8 cellular contexts compared by ENCODE assay signal in the genomic region with DNA sequence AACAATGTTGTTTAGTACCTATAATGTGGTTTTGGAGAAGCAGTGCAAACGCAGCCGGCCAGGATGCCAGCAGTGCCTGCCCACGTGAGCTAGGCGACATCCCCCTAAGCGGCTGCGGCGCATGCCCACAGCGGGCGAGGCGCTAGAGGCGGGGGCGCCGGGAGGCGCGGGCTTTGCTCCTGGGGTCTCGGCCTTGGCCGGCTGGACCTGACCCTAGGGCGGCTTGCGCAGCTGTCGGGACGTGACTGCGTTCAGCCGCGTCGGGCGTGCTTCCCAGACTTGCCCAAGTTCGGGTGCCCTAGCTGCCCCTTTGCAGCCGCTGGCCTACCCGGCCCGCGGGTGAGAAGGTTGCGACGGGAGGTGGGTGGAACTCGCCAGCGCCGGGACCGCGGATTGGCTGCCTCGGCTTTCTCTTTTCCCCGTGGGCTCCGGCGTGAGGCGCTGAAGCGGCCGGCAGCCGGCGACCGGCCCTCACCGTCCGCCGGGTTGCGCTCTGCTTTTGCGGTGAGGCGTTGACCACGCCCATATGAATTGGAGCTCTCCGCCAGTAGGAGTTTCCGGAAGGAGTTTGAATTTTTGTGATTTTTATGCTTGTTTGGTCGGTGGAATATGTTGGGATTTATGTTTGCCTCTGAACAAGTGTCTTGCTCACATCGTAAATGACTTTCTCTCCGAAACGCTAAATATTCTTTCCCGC. TPM values are rescaled to one million over a fixed set of nuclear protein-coding genes. Genes with fewer than 3 reads are reported as not detected.
DNase-seq lines count a peak whose midpoint lies in the region; ATAC-seq and TF ChIP-seq lines count a peak whose summit lies in the region.

A gene (plus strand): TSS at position 122 of the 697 bp plus-strand sequence. CDS start 599 bp downstream, outside the sequence.

- ATAC-seq in GM21619 (IDR thresholded peaks at IDR 0.05; ENCODE audit: unreplicated experiment) (peak; percentile 89), esophagus mucosa (peak; percentile 97)

- peaks cover 41% of the 10 kb centered on the region for H3K4me1 Mint-ChIP-seq in activated T-cell treated with anti-CD3 and anti-CD28 coated beads, Interleukin-2, amount 50 U/mL, for 24 hours (ENCODE audit: low read depth)

- peak within 1 kb of the TSS; percentile 97 for H3K27ac Mint-ChIP-seq in activated T-cell treated with anti-CD3 and anti-CD28 coated beads, Interleukin-2, amount 50 U/mL, for 24 hours

- H3K4me1 ChIP-seq in muscle layer of duodenum (ENCODE audit: control insufficient read depth in 1 of 2, insufficient read depth in 2 of 2, low read length in 2 of 2), result peaks cover 4 to 19% of the 10 kb centered on the region in 2 donors

- no peaks in the 10 kb centered on the region for H3K27me3 Mint-ChIP-seq in activated T-cell treated with anti-CD3 and anti-CD28 coated beads, Interleukin-2, amount 50 U/mL, for 24 hours

- no peaks in the 10 kb centered on the region for H3K27me3 ChIP-seq in muscle layer of duodenum (ENCODE audit: low read depth, low read length)

- peak within 1 kb of the TSS; percentile 59 for H3K4me3 ChIP-seq in Jurkat, Clone E6-1 (ENCODE audit: low read length)
- H3K4me3 ChIP-seq in muscle layer of duodenum (ENCODE audit: low read depth in 1 of 2, low read length in 2 of 2), result peak within 1 kb of the TSS; percentile 86 to 98

- H3K4me3 Mint-ChIP-seq in activated T-cell treated with anti-CD3 and anti-CD28 coated beads, Interleukin-2, amount 50 U/mL, for 24 hours, result peak within 1 kb of the TSS; percentile 91

- H3K36me3 Mint-ChIP-seq in activated T-cell treated with anti-CD3 and anti-CD28 coated beads, Interleukin-2, amount 50 U/mL, for 24 hours (ENCODE audit: low read depth), result peaks cover 5% of the 10 kb centered on the region

- no peaks in the 10 kb centered on the region for H3K36me3 ChIP-seq in muscle layer of duodenum (ENCODE audit: control insufficient read depth in 1 of 2, insufficient read depth in 2 of 2, low read length in 2 of 2)

- peak within 1 kb of the TSS; percentile 83 for H3K27ac ChIP-seq in muscle layer of duodenum (ENCODE audit: low read length)

- peak; percentile 93 for DNase-seq in DMS53 treated with DMSO at 0.1 percent for 48 hours (lab: John Stamatoyannopoulos, UW; ENCODE audit: unreplicated experiment)
- peak; percentile 72 for DNase-seq in Jurkat, Clone E6-1 (ENCODE audit: low read depth, low spot score)
- peak; percentile 90 for DNase-seq in activated T-cell treated with anti-CD3 and anti-CD28 coated beads, Interleukin-2, amount 50 U/mL, for 24 hours
- DNase-seq in stimulated activated CD8-positive, alpha-beta memory T cell treated with anti-CD3 and anti-CD28 coated beads, Interleukin-7, amount 100 ng/mL, for 4 hours (ENCODE audit: low read depth in 2 of 2), result peak; percentile 63 to 77

- no peaks in the 10 kb centered on the region for H3K9me3 ChIP-seq in muscle layer of duodenum (ENCODE audit: control insufficient read depth in 1 of 2, low read length in 2 of 2)

- H3K9me3 Mint-ChIP-seq in activated T-cell treated with anti-CD3 and anti-CD28 coated beads, Interleukin-2, amount 50 U/mL, for 24 hours, result no peaks in the 10 kb centered on the region

TF ChIP-seq in PFSK-1, 5 proteins besides CTCF, POLR2A, EP300 and RAD21:
- TF ChIP-seq, protein P1, sequence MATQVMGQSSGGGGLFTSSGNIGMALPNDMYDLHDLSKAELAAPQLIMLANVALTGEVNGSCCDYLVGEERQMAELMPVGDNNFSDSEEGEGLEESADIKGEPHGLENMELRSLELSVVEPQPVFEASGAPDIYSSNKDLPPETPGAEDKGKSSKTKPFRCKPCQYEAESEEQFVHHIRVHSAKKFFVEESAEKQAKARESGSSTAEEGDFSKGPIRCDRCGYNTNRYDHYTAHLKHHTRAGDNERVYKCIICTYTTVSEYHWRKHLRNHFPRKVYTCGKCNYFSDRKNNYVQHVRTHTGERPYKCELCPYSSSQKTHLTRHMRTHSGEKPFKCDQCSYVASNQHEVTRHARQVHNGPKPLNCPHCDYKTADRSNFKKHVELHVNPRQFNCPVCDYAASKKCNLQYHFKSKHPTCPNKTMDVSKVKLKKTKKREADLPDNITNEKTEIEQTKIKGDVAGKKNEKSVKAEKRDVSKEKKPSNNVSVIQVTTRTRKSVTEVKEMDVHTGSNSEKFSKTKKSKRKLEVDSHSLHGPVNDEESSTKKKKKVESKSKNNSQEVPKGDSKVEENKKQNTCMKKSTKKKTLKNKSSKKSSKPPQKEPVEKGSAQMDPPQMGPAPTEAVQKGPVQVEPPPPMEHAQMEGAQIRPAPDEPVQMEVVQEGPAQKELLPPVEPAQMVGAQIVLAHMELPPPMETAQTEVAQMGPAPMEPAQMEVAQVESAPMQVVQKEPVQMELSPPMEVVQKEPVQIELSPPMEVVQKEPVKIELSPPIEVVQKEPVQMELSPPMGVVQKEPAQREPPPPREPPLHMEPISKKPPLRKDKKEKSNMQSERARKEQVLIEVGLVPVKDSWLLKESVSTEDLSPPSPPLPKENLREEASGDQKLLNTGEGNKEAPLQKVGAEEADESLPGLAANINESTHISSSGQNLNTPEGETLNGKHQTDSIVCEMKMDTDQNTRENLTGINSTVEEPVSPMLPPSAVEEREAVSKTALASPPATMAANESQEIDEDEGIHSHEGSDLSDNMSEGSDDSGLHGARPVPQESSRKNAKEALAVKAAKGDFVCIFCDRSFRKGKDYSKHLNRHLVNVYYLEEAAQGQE (IDR thresholded peaks at IDR 0.05; ENCODE audit: insufficient read depth in 1 of 2, low read depth in 2 of 2, low read length in 2 of 2), result no peak
- TF ChIP-seq TAF1 (IDR thresholded peaks at IDR 0.05; ENCODE audit: borderline replicate concordance, insufficient read depth, low read length) (peak; percentile 42; the same call in 1 of the 2 replicates), FOXP2 (optimal IDR thresholded peaks at IDR 0.05; ENCODE audit: borderline replicate concordance, extremely low read depth, extremely low read length, insufficient read depth) (peak; percentile 14), SIN3A (IDR thresholded peaks at IDR 0.05; ENCODE audit: borderline replicate concordance, insufficient read depth, low read length) (0 out of 2 replicates have a peak, but pooled peaks have one; percentile 33), POLR2AphosphoS5 (IDR thresholded peaks at IDR 0.05; ENCODE audit: low read depth, low read length) (peak; percentile 97)

RNA-seq across cellular contexts. Expression of the gene that starts here (rescaled TPM):
- 25.9 TPM for polyA plus RNA-seq in Jurkat, Clone E6-1 (2012; ENCODE audit: insufficient read depth, insufficient read length)
- polyA plus RNA-seq in PFSK-1 (2012; ENCODE audit: insufficient read length, low read depth), result 6.3 TPM
- total RNA-seq in esophagus mucosa, result 51.2 TPM

Comparison
In these comparisons a context has a peak if more than half of its experiments do, and no peak if none do; other contexts are left out.
1. Peak in every context shown above with its lines: DNase-seq, ATAC-seq, H3K4me3 ChIP-seq and H3K27ac ChIP-seq.